ENCODE assay signal across 8 cellular contexts in genomic region chr2:230418341-230419016, GRCh38.
DNase-seq lines count a peak whose midpoint lies in the region; ATAC-seq, FAIRE-seq and TF ChIP-seq lines count a peak whose summit lies in the region.

No MANE protein-coding gene starts in this region.

- peak overlapping the region; percentile 91 to 93 for H3K4me3 Mint-ChIP-seq in stimulated activated naive CD8-positive, alpha-beta T cell treated with anti-CD3 and anti-CD28 coated beads, Interleukin-15, amount 100 ng/mL, for 72 hours

- DNase-seq in GM18507 (ENCODE audit: extremely low spot score, insufficient read length, low read depth) (no peak), fibroblast of gingiva (ENCODE audit: low read depth) (peak; percentile 51), islet precursor cell (no peak), NCI-H1092 treated with DMSO at 0.1 percent for 48 hours (lab: John Stamatoyannopoulos, UW) (no peak)
- DNase-seq in stimulated activated naive CD8-positive, alpha-beta T cell treated with anti-CD3 and anti-CD28 coated beads, Interleukin-15, amount 100 ng/mL, for 72 hours, result no peak

- peaks cover 78% of the 10 kb centered on the region for H3K4me1 Mint-ChIP-seq in stimulated activated naive CD8-positive, alpha-beta T cell treated with anti-CD3 and anti-CD28 coated beads, Interleukin-15, amount 100 ng/mL, for 72 hours

- peak overlapping the region; percentile 72 to 77 for H3K27ac Mint-ChIP-seq in stimulated activated naive CD8-positive, alpha-beta T cell treated with anti-CD3 and anti-CD28 coated beads, Interleukin-15, amount 100 ng/mL, for 72 hours

- no peaks in the 10 kb centered on the region for H3K27me3 Mint-ChIP-seq in stimulated activated naive CD8-positive, alpha-beta T cell treated with anti-CD3 and anti-CD28 coated beads, Interleukin-15, amount 100 ng/mL, for 72 hours

- no peaks in the 10 kb centered on the region for H3K9me3 Mint-ChIP-seq in stimulated activated naive CD8-positive, alpha-beta T cell treated with anti-CD3 and anti-CD28 coated beads, Interleukin-15, amount 100 ng/mL, for 72 hours

- peak; percentile 68 for FAIRE-seq in GM18507 (lab: Jason Lieb, UNC)

- ATAC-seq in SK-N-SH treated with all-trans-retinoic acid at 6 μM for 48 hours, result peak; percentile 47
- ATAC-seq in stimulated activated naive CD8-positive, alpha-beta T cell treated with anti-CD3 and anti-CD28 coated beads, Interleukin-15, amount 100 ng/mL, for 72 hours, result no peak
- no peak for ATAC-seq in HG02588 (IDR thresholded peaks at IDR 0.05; ENCODE audit: unreplicated experiment)
- no peak for ATAC-seq in GM21367 (IDR thresholded peaks at IDR 0.05; ENCODE audit: unreplicated experiment)

TF ChIP-seq in SK-N-SH treated with all-trans-retinoic acid at 6 μM for 48 hours, 23 proteins besides CTCF, POLR2A, EP300 and RAD21:
- TF ChIP-seq ZC3H10 (CRISPR knock-in tag; IDR thresholded peaks at IDR 0.05) (no peak), ESRRG (CRISPR knock-in tag; IDR thresholded peaks at IDR 0.05) (no peak), OSR1 (CRISPR knock-in tag; IDR thresholded peaks at IDR 0.05) (no peak), CREB5 (CRISPR knock-in tag; IDR thresholded peaks at IDR 0.05; ENCODE audit: low read depth) (no peak), POU6F1 (CRISPR knock-in tag; IDR thresholded peaks at IDR 0.05; ENCODE audit: borderline replicate concordance, low read depth) (no peak), TCF4 (CRISPR knock-in tag; IDR thresholded peaks at IDR 0.05; ENCODE audit: borderline replicate concordance) (no peak), GLIS3 (CRISPR knock-in tag; IDR thresholded peaks at IDR 0.05) (no peak), SNAI2 (CRISPR knock-in tag; IDR thresholded peaks at IDR 0.05) (no peak), ZNF70 (CRISPR knock-in tag; IDR thresholded peaks at IDR 0.05) (no peak), RARB (CRISPR knock-in tag; IDR thresholded peaks at IDR 0.05) (no peak), ZNF565 (CRISPR knock-in tag; conservative IDR thresholded peaks at IDR 0.05; ENCODE audit: low read depth) (no peak), CSRNP3 (CRISPR knock-in tag; IDR thresholded peaks at IDR 0.05) (no peak), CSDC2 (CRISPR knock-in tag; IDR thresholded peaks at IDR 0.05) (no peak), PPARA (CRISPR knock-in tag; IDR thresholded peaks at IDR 0.05; ENCODE audit: borderline replicate concordance) (no peak), BACH2 (CRISPR knock-in tag; IDR thresholded peaks at IDR 0.05; ENCODE audit: borderline replicate concordance) (no peak), TOX (CRISPR knock-in tag; IDR thresholded peaks at IDR 0.05; ENCODE audit: borderline replicate concordance) (no peak), ZFP30 (CRISPR knock-in tag; IDR thresholded peaks at IDR 0.05) (no peak), TSHZ2 (CRISPR knock-in tag; IDR thresholded peaks at IDR 0.05) (no peak)
